ENCODE assay signal across 7 cellular contexts in the genomic region with DNA sequence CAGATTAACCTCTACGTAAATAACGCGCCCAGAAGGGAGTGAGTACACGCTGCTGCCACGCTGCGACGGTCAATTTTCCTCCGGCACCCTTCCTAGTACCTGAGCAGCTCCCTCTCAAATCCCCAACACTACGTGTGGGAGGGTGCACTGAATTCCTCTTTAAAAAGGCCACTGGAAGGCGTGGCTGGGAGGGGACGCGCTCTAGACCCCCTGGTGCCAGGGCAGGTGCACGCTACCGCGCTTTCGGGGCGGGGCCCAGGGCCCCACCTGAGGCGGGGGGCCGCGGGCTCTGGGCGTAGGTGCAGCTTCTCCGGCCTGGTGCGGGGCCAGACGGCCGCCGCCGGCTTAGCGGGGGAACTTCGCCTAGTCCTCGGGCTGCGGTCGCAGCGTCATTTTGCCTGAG. TPM values are rescaled to one million over a fixed set of nuclear protein-coding genes. Genes with fewer than 3 reads are reported as not detected.
DNase-seq lines count a peak whose midpoint lies in the region; ATAC-seq, FAIRE-seq and TF ChIP-seq lines count a peak whose summit lies in the region.

No MANE protein-coding gene starts in this region.

- TF ChIP-seq CTCF in GM12865 (IDR thresholded peaks at IDR 0.05; ENCODE audit: insufficient read depth, low read depth, low read length, missing control alignments) (no peak), RWPE1 (conservative IDR thresholded peaks at IDR 0.05; ENCODE audit: low read depth) (no peak), H1 (IDR thresholded peaks at IDR 0.05; ENCODE audit: control extremely low read depth in 1 of 3, insufficient read depth in 1 of 3, low read depth in 1 of 3, low read length in 3 of 3) (no peak)

- 0 out of 2 replicates have a peak overlapping the region, but pooled peaks have one; percentile 56 for H2AK5ac ChIP-seq in H1 (ENCODE audit: low read depth, low read length)

- TF ChIP-seq POLR2A in H1 (IDR thresholded peaks at IDR 0.05; ENCODE audit: control extremely low read depth in 1 of 2, low read depth in 2 of 2, low read length in 2 of 2): peak; percentile 89 to 93

- ATAC-seq in GM21717 (IDR thresholded peaks at IDR 0.05; ENCODE audit: unreplicated experiment): peak; percentile 20

- peaks cover 2 to 40% (median 11%) of the 10 kb centered on the region in 4 experiments; a peak in 5 of 8 replicates for H3K36me3 ChIP-seq in H1 (ENCODE audit: control insufficient read depth in 2 of 4, insufficient read depth in 4 of 4, low read length in 3 of 4)

- peak overlapping the region; percentile 99 for H4K5ac ChIP-seq in H1 (ENCODE audit: insufficient read length, low read depth, low read length)

- H3K9me3 ChIP-seq in H1 (ENCODE audit: insufficient read depth in 2 of 2, low read depth in 1 of 2, low read length in 1 of 2): no peaks in the 10 kb centered on the region

- H2BK5ac ChIP-seq in H1 (ENCODE audit: low read depth, low read length): peak overlapping the region; percentile 98

- peak overlapping the region; percentile 60 for H3K4ac ChIP-seq in H1 (replicated peaks; ENCODE audit: insufficient read length, low read depth, low read length)

- WGBS in H1 (ENCODE audit: extremely low coverage in 1 of 2, insufficient coverage in 1 of 2, insufficient read length in 1 of 2, insufficient replicate concordance in 2 of 2, low coverage in 1 of 2, low lambda C conversion rate in 2 of 2, missing lambda C conversion rate in 1 of 2), 2 experiments: 3% methylated on average over 32 of the region's 33 CpGs; no CpG with 5 or more reads in 1 of the 2 experiments

- H3K9ac ChIP-seq in H1 (replicated peaks in 1 of 4; ENCODE audit: extremely low read depth in 1 of 4, low read depth in 3 of 4, low read length in 3 of 4): peak overlapping the region; percentile 75 to 87 (median 84)

- H3K4me2 ChIP-seq in H1 (ENCODE audit: insufficient read depth in 1 of 2, low read depth in 2 of 2, low read length in 2 of 2): peak overlapping the region; percentile 74 to 90

- peaks cover 7 to 37% of the 10 kb centered on the region in 2 experiments for H3K79me2 ChIP-seq in H1 (ENCODE audit: control insufficient read depth in 1 of 2, insufficient read depth in 2 of 2, low read length in 2 of 2)

- H3K27ac ChIP-seq in RWPE1: peak overlapping the region; percentile 100
- H3K27ac ChIP-seq in H1 (ENCODE audit: low read depth, low read length): peak overlapping the region; percentile 92

- H2AFZ ChIP-seq in H1 (ENCODE audit: low read length): peak overlapping the region; percentile 19; the same call in 1 of the 2 replicates

- TF ChIP-seq RAD21 in Ishikawa (IDR thresholded peaks at IDR 0.05; ENCODE audit: low read depth) (0 out of 2 replicates have a peak, but pooled peaks have one; percentile 12), H1 (IDR thresholded peaks at IDR 0.05 in 1 of 2, conservative IDR thresholded peaks at IDR 0.05 in 1 of 2; ENCODE audit: low read depth in 2 of 2, low read length in 2 of 2) (0 out of 4 replicates have a peak, but pooled peaks of 1 of the 2 experiments have one; percentile 0)

- CTCF ChIA-PET in RWPE1 (lab: Yijun Ruan, JAX): interaction anchor here (0.6 kb wide), 1 partner anchor 26 kb away, joined by 3 read pairs; no protein-coding TSS in a partner anchor
- CTCF ChIA-PET in H1 (lab: Charles Lee; ENCODE audit: partially characterized antibody): interaction anchor here (0.5 to 1.2 kb wide), 3 partner anchors 12 to 102 kb away, joined by 3 to 4 read pairs (median 3); no protein-coding TSS in a partner anchor

- H3K27me3 ChIP-seq in H1 (replicated peaks in 1 of 4; ENCODE audit: control insufficient read depth in 3 of 4, extremely low read depth in 1 of 4, insufficient read depth in 3 of 4, low read length in 3 of 4): no peaks in the 10 kb centered on the region

- peak overlapping the region; percentile 99; the same call in 1 of the 2 replicates for H3K18ac ChIP-seq in H1 (ENCODE audit: extremely low read depth, low read length)

- H4K91ac ChIP-seq in H1 (replicated peaks; ENCODE audit: insufficient read length, low read length): peak overlapping the region; percentile 98

- peaks cover 4% of the 10 kb centered on the region; the same call in 1 of the 2 replicates for H3K79me1 ChIP-seq in H1 (ENCODE audit: low read depth, low read length)

- no peak for FAIRE-seq in H1 (lab: Jason Lieb, UNC)

- POLR2A ChIA-PET in RWPE1 (lab: Yijun Ruan, JAX; ENCODE audit: low non-redundant PET): interaction anchor here (0.6 kb wide), 1 partner anchor 618 kb away, joined by 3 read pairs; no protein-coding TSS in a partner anchor
- POLR2A ChIA-PET in H1 (lab: Charles Lee; ENCODE audit: partially characterized antibody): interaction anchor here (0.5 to 4.4 kb wide), 16 partner anchors 9 to 467 kb away, joined by 3 to 44 read pairs (median 5); a partner anchor contains a TSS

- peak overlapping the region; percentile 18 for H3K23ac ChIP-seq in H1 (ENCODE audit: insufficient read length)

- H3K4me3 ChIP-seq in GM12865 (ENCODE audit: low read depth, low read length) (peak overlapping the region; percentile 80), H1 (ENCODE audit: extremely low read depth in 1 of 4, insufficient read depth in 2 of 4, low read depth in 3 of 4, low read length in 4 of 4) (peak overlapping the region; percentile 79 to 85 (median 80))

- H2BK15ac ChIP-seq in H1 (ENCODE audit: low read length): peak overlapping the region; percentile 83; the same call in 1 of the 2 replicates

- peaks cover 0 to 9% of the 10 kb centered on the region in 2 experiments for H4K20me1 ChIP-seq in H1 (replicated peaks in 1 of 2; ENCODE audit: control insufficient read depth in 1 of 2, insufficient read depth in 2 of 2, low read length in 2 of 2)

- H2BK12ac ChIP-seq in H1 (ENCODE audit: low read depth, low read length): no peak overlapping the region; the same call in 1 of the 2 replicates

- DNase-seq in GM12865 (ENCODE audit: low read depth) (peak; percentile 56), RWPE1 (ENCODE audit: low spot score) (peak; percentile 37), H1 (ENCODE audit: low read depth in 1 of 2, low spot score in 2 of 2) (peak; percentile 62 to 89), midbrain (lab: John Stamatoyannopoulos, UW) (peak; percentile 43), SKM-1 (lab: John Stamatoyannopoulos, UW; ENCODE audit: unreplicated experiment) (no peak)

- peaks cover 8% of the 10 kb centered on the region for H3K23me2 ChIP-seq in H1 (ENCODE audit: low read depth, low read length)

- peak overlapping the region; percentile 64 for H2BK120ac ChIP-seq in H1 (replicated peaks; ENCODE audit: low read depth, low read length)

- peak overlapping the region; percentile 99 for H3K56ac ChIP-seq in H1 (replicated peaks; ENCODE audit: insufficient read length, low read depth, low read length)

- 0 out of 2 replicates have a peak overlapping the region, but pooled peaks have one; percentile 43 for H2BK20ac ChIP-seq in H1 (ENCODE audit: low read length)

- 0 out of 2 replicates have a peak, but pooled peaks have one; percentile 17 for TF ChIP-seq EP300 in Ishikawa (IDR thresholded peaks at IDR 0.05; ENCODE audit: borderline replicate concordance)
- TF ChIP-seq EP300 in H1 (IDR thresholded peaks at IDR 0.05; ENCODE audit: borderline replicate concordance in 1 of 2, low read depth in 2 of 2, low read length in 2 of 2): no peak

- peaks cover 0 to 3% (median 1%) of the 10 kb centered on the region in 4 experiments; a peak in 2 of 7 replicates for H3K4me1 ChIP-seq in H1 (replicated peaks in 1 of 4; ENCODE audit: control insufficient read depth in 3 of 4, insufficient read depth in 4 of 4, low read length in 3 of 4)

- no peak overlapping the region for H3K14ac ChIP-seq in H1 (ENCODE audit: insufficient read length)

- H4K8ac ChIP-seq in H1 (ENCODE audit: extremely low read depth, insufficient read depth, low read length): peak overlapping the region; percentile 93

TF ChIP-seq in Ishikawa, 13 proteins besides CTCF, POLR2A, EP300 and RAD21 (continues in another document):
- TF ChIP-seq CEBPB (IDR thresholded peaks at IDR 0.05): no peak
- peak; percentile 54; the same call in 1 of the 2 replicates for TF ChIP-seq EGR1 (IDR thresholded peaks at IDR 0.05)
- TF ChIP-seq, protein P1, sequence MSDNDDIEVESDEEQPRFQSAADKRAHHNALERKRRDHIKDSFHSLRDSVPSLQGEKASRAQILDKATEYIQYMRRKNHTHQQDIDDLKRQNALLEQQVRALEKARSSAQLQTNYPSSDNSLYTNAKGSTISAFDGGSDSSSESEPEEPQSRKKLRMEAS (IDR thresholded peaks at IDR 0.05): peak; percentile 64
- peak; percentile 73 for TF ChIP-seq TCF12 (IDR thresholded peaks at IDR 0.05; ENCODE audit: low read depth)
- TF ChIP-seq FOXM1 (IDR thresholded peaks at IDR 0.05; ENCODE audit: borderline replicate concordance, low read depth): no peak

TF ChIP-seq in H1, 55 proteins besides CTCF, POLR2A, EP300 and RAD21 (continues in another document):
- no peak for TF ChIP-seq JUN (IDR thresholded peaks at IDR 0.05; ENCODE audit: low read depth, low read length)
- no peak for TF ChIP-seq RBBP5 (IDR thresholded peaks at IDR 0.05; ENCODE audit: borderline replicate concordance, low read depth, low read length)
- TF ChIP-seq, protein P1 (IDR thresholded peaks at IDR 0.05): 0 out of 2 replicates have a peak, but pooled peaks have one; percentile 53
- no peak for TF ChIP-seq RNF2 (IDR thresholded peaks at IDR 0.05; ENCODE audit: borderline replicate concordance, low read depth, low read length, missing control alignments, poor library complexity, severe bottlenecking)

RNA-seq across cellular contexts. Expression of a gene that starts 0.7 kb away (rescaled TPM):
- total RNA-seq in H1 (2021; fragmentation: NEBNext Ultra II Directional; extraction: Animal tissue kit (Norgen Biotek cat#: 25700)): 37.9 and 40.9 TPM in 2 replicates
- 1.4 and 2.6 TPM in 2 replicates for polyA plus RNA-seq in H1 (2011; rRNA removed)
- 3.1 TPM for polyA plus RNA-seq in H1 (2011; cell fraction: cytosol; rRNA removed)
- polyA plus RNA-seq in H1 (2011; cell fraction: nucleus; rRNA removed): 9.2 TPM
- polyA plus RNA-seq in H1 (2012, experiment 1 of 2): 18.2 to 38.9 TPM (median 21.3 TPM) in 4 replicates
- polyA plus RNA-seq in H1 (2012, experiment 2 of 2): 0.63 TPM
- 94.4 TPM for polyA plus RNA-seq in H1 (2013, experiment 1 of 2)
- polyA plus RNA-seq in H1 (2013, experiment 2 of 2): 76.3 TPM
- 24.3 and 43.6 TPM in 2 replicates for polyA minus RNA-seq in H1 (2011; rRNA and poly(A)+ RNA removed)
- polyA minus RNA-seq in H1 (2011; cell fraction: cytosol; rRNA and poly(A)+ RNA removed): 33.2 TPM
- polyA minus RNA-seq in H1 (2011; cell fraction: nucleus; rRNA and poly(A)+ RNA removed): 97.3 TPM

RNA-seq across cellular contexts. Expression of a gene that starts 33.4 kb away (rescaled TPM):
- 191 and 196 TPM in 2 replicates for total RNA-seq in H1 (2021; fragmentation: NEBNext Ultra II Directional; extraction: Animal tissue kit (Norgen Biotek cat#: 25700))
- 52.2 and 90.8 TPM in 2 replicates for polyA plus RNA-seq in H1 (2011; rRNA removed)
- 107 TPM for polyA plus RNA-seq in H1 (2011; cell fraction: cytosol; rRNA removed)
- polyA plus RNA-seq in H1 (2011; cell fraction: nucleus; rRNA removed): 44.6 TPM
- polyA plus RNA-seq in H1 (2012, experiment 1 of 2): 137 to 244 TPM (median 153 TPM) in 4 replicates
- 64.0 TPM for polyA plus RNA-seq in H1 (2012, experiment 2 of 2)
- 221 TPM for polyA plus RNA-seq in H1 (2013, experiment 1 of 2)
- 225 TPM for polyA plus RNA-seq in H1 (2013, experiment 2 of 2)
- polyA minus RNA-seq in H1 (2011; rRNA and poly(A)+ RNA removed): 51.1 and 59.6 TPM in 2 replicates
- polyA minus RNA-seq in H1 (2011; cell fraction: cytosol; rRNA and poly(A)+ RNA removed): 30.6 TPM
- polyA minus RNA-seq in H1 (2011; cell fraction: nucleus; rRNA and poly(A)+ RNA removed): 114 TPM
